In the genomic region with DNA sequence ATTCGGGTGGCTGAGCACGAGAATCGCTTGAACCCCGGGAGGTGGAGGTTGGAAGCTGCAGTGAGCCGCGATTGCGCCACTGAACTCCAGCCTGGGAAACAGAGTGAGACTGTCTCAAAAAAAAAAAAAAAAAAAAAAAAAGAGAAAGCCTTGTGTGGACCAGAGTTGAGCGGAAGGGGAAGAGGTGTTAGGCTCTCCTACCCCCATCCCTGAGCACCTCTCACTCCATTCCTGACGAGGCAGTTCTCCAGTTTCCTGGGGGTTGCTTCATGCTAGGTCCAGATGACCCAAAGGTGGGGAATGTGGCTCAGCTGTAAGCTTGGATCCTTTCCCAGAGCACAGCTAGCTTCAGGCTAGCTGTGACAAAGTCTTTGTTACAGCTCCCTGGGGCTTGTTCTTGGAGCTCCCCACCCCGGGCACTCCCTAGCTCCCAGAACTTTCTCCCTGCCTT, we compare ENCODE assay signal across 9 cellular contexts. TPM values are rescaled to one million over a fixed set of nuclear protein-coding genes. Genes with fewer than 3 reads are reported as not detected.
DNase-seq lines count a peak whose midpoint lies in the region; ATAC-seq and TF ChIP-seq lines count a peak whose summit lies in the region.
"Had no signal": no experiment of that assay in that cellular context is flagged by ENCODE, and none has a peak within 500 bp of the region (broad histone marks: within the 10 kb centered on the region; RNA-seq: fewer than 3 reads in every experiment).

No MANE protein-coding gene starts in this region.

- ATAC-seq in HG03039 (IDR thresholded peaks at IDR 0.05; ENCODE audit: unreplicated experiment) (no peak), HG02588 (IDR thresholded peaks at IDR 0.05; ENCODE audit: unreplicated experiment) (no peak)

- DNase-seq in AG09319 (ENCODE audit: extremely low read depth, low read depth) (peak; percentile 87), M059J (ENCODE audit: low read depth) (peak; percentile 94), dedifferentiated amniotic fluid mesenchymal stem cell (ENCODE audit: extremely low spot score) (peak; percentile 82), lower leg skin (ENCODE audit: low spot score in 2 of 2) (peak; percentile 64 to 89), cerebellar nuclear complex (lab: John Stamatoyannopoulos, UW) (no peak)
- no peak for DNase-seq in effector CD8-positive, alpha-beta T cell (lab: John Stamatoyannopoulos, UW)
- DNase-seq: activated CD4-positive, CD25-positive, alpha-beta regulatory T cell treated with anti-CD3 and anti-CD28 coated beads, Interleukin-2, amount 50 U/mL, for 72 hours had no signal

- TF ChIP-seq POLR2A in lower leg skin (IDR thresholded peaks at IDR 0.05): no peak

- 8 to 21% methylated on average over 10 of the region's 10 CpGs for WGBS in lower leg skin, 2 donors

- no peak overlapping the region for H3K4me3 ChIP-seq in lower leg skin (ENCODE audit: low read depth, poor library complexity, severe bottlenecking)

- TF ChIP-seq CTCF in AG09319 (IDR thresholded peaks at IDR 0.05; ENCODE audit: low read depth, low read length) (no peak), lower leg skin (IDR thresholded peaks at IDR 0.05) (no peak)

- intact Hi-C loops in lower leg skin (cut with DNase I; ENCODE audit: low total_unique reads): no loop called here

RNA-seq across cellular contexts. Expression of gene DNAL4, which starts 8.8 kb away (rescaled TPM):
- 6.9 and 13.2 TPM in 2 replicates for total RNA-seq in M059J (2014; rRNA removed; shearing (Covaris generic))
- total RNA-seq in lower leg skin: 10 to 100 TPM; 15.3 to 24.2 (median 23.7) TPM

RNA-seq across cellular contexts. Expression of gene NPTXR, which starts 41.1 kb away (rescaled TPM):
- total RNA-seq in M059J (2014; rRNA removed; shearing (Covaris generic)): 0.76 and 1.9 TPM in 2 replicates
- 1 to 10 TPM in 2 of 4 donors, under 1 TPM in 2; 0.34 to 4.6 (median 1.7) TPM for total RNA-seq in lower leg skin

RNA-seq across cellular contexts. Expression of gene SUN2, which starts 46.9 kb away (rescaled TPM):
- 33.0 and 67.3 TPM in 2 replicates for total RNA-seq in M059J (2014; rRNA removed; shearing (Covaris generic))
- 100 to 1,000 TPM; 231 to 344 (median 282) TPM for total RNA-seq in lower leg skin

Comparison
In these comparisons a context has a peak if more than half of its experiments do, and no peak if none do; other contexts are left out.
1. DNase-seq: peak in AG09319 (single experiment), M059J (single experiment), dedifferentiated amniotic fluid mesenchymal stem cell (single experiment) and lower leg skin (2 of 2); none in cerebellar nuclear complex (0 of 2) and effector CD8-positive, alpha-beta T cell (single experiment).